In the genomic region with DNA sequence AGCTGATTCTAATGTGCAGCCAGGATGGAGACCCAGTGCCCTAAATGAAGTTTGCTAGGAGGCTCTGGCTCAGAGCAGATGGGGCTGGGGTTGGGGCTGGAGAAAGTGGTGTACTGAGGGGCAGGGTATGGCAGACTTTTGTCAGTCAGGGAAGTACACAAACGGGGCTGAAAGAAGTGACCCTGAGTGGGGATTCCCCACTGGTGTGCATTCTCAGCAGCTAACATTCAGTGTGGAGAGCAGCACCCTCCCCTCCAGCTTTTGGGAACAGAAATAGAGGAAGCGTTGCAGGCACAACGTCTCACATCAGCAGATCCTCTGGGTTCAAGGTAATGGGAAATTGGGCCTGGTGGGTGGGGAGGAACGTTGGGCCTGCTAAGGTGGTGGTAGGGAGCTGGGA, we compare ENCODE assay signal across 18 cellular contexts.
DNase-seq lines count a peak whose midpoint lies in the region; ATAC-seq and TF ChIP-seq lines count a peak whose summit lies in the region.
"Had no signal": no experiment of that assay in that cellular context is flagged by ENCODE, and none has a peak within 500 bp of the region (broad histone marks: within the 10 kb centered on the region; RNA-seq: fewer than 3 reads in every experiment).

No MANE protein-coding gene starts in this region.

- WGBS in ovary, 3 donors: 41 to 61% (median 45%) methylated on average over 4 of the region's 4 CpGs
- whole genome bisulfite sequencing in mammary epithelial cell (ENCODE audit: low coverage, missing lambda C conversion rate): 53% methylated on average over 3 of the region's 4 CpGs

- H3K4me2 ChIP-seq in mammary epithelial cell (ENCODE audit: insufficient read depth, low read depth, low read length): no peak overlapping the region

- H3K4me1 ChIP-seq in ovary (ENCODE audit: insufficient read depth) (no peaks in the 10 kb centered on the region), mammary epithelial cell (ENCODE audit: insufficient read depth, low read length) (no peaks in the 10 kb centered on the region)
- H3K4me1 ChIP-seq: transverse colon had no signal

- no peaks in the 10 kb centered on the region for H4K20me1 ChIP-seq in mammary epithelial cell (ENCODE audit: insufficient read depth, low read length)

- intact Hi-C loops in ovary (cut with DNase I) (no loop called here), mammary epithelial cell (cut with micrococcal nuclease) (no loop called here)

- ATAC-seq in GM19372 (IDR thresholded peaks at IDR 0.05; ENCODE audit: low read depth, unreplicated experiment) (peak; percentile 38), HG02610 (IDR thresholded peaks at IDR 0.05; ENCODE audit: unreplicated experiment) (peak; percentile 47), HG03378 (IDR thresholded peaks at IDR 0.05; ENCODE audit: unreplicated experiment) (peak; percentile 37)
- ATAC-seq: left ventricle myocardium superior had no signal

- TF ChIP-seq POLR2A in ovary (IDR thresholded peaks at IDR 0.05): no peak

- TF ChIP-seq EP300 in ovary (IDR thresholded peaks at IDR 0.05): no peak

- CTCF ChIA-PET in mammary epithelial cell (lab: Charles Lee; ENCODE audit: low non-redundant PET): no interaction called here

- no peak overlapping the region for H3K27ac ChIP-seq in ovary
- H3K27ac ChIP-seq in mammary epithelial cell (ENCODE audit: insufficient read depth, low read depth, low read length): no peak overlapping the region
- H3K27ac ChIP-seq: cardiac muscle cell, transverse colon had no signal

- H3K4me3 ChIP-seq in GM12864 (ENCODE audit: low read depth, low read length): peak overlapping the region; percentile 4; the same call in 1 of the 2 replicates
- no peak overlapping the region for H3K4me3 ChIP-seq in ovary
- H3K4me3 ChIP-seq in mammary epithelial cell (replicated peaks in 1 of 3; ENCODE audit: insufficient read depth in 1 of 3, low read depth in 2 of 3, low read length in 3 of 3): no peak overlapping the region
- H3K4me3 ChIP-seq: cardiac muscle cell, transverse colon had no signal

- H3K27me3 ChIP-seq in ovary (no peaks in the 10 kb centered on the region), mammary epithelial cell (ENCODE audit: insufficient read depth, low read length) (peaks cover 2% of the 10 kb centered on the region)
- H3K27me3 ChIP-seq: cardiac muscle cell, transverse colon had no signal

- in situ Hi-C loops in mammary epithelial cell (cut with MboI; ENCODE audit: low sequenced_read_pairs in 2 of 2): loop anchor here in 1 of 2 donors (25.0 kb wide), 1 partner anchor 787 kb away; no protein-coding TSS in a partner anchor

- no peaks in the 10 kb centered on the region for H3K36me3 ChIP-seq in ovary
- H3K36me3 ChIP-seq in mammary epithelial cell (ENCODE audit: insufficient read depth, low read length): no peaks in the 10 kb centered on the region
- H3K36me3 ChIP-seq: cardiac muscle cell, transverse colon had no signal

- no peaks in the 10 kb centered on the region for H3K79me2 ChIP-seq in mammary epithelial cell (ENCODE audit: insufficient read depth, low read length)

- TF ChIP-seq CTCF in GM12864 (IDR thresholded peaks at IDR 0.05; ENCODE audit: low read depth, low read length, missing control alignments): no peak
- TF ChIP-seq CTCF in ovary (IDR thresholded peaks at IDR 0.05): no peak
- TF ChIP-seq CTCF in mammary epithelial cell (conservative IDR thresholded peaks at IDR 0.05 in 1 of 2, IDR thresholded peaks at IDR 0.05 in 1 of 2; ENCODE audit: extremely low read depth in 1 of 2, insufficient read depth in 1 of 2, low read depth in 1 of 2, low read length in 2 of 2): no peak

- DNase-seq in GM12864 (ENCODE audit: low read depth): no peak
- no peak for DNase-seq in ovary
- DNase-seq in NOMO-1 (lab: John Stamatoyannopoulos, UW; ENCODE audit: unreplicated experiment in 2 of 2): no peak
- no peak for DNase-seq in mammary epithelial cell
- DNase-seq in NCI-H524 (lab: John Stamatoyannopoulos, UW): no peak
- DNase-seq: activated naive CD4-positive, alpha-beta T cell treated with anti-CD3 and anti-CD28 coated beads for 36 hours; Calu3; H9; head of caudate nucleus; left ventricle myocardium superior; NCI-H1092; NCI-H446; small intestine; transverse colon had no signal

- no peaks in the 10 kb centered on the region for H3K9me3 ChIP-seq in ovary
- H3K9me3 ChIP-seq in mammary epithelial cell (replicated peaks; ENCODE audit: insufficient read depth, low read length): no peaks in the 10 kb centered on the region
- H3K9me3 ChIP-seq: transverse colon had no signal

- dilution Hi-C loops in mammary epithelial cell (cut with HindIII; ENCODE audit: low sequenced_read_pairs): no loop called here

- no TSS peak for BruUV-seq in mammary epithelial cell (replicated peaks; lab: Mats Ljungman, UMichigan)

- no peak overlapping the region for H2AFZ ChIP-seq in mammary epithelial cell (ENCODE audit: low read depth, low read length)

- H3K9ac ChIP-seq in mammary epithelial cell (ENCODE audit: insufficient read depth, low read length): no peak overlapping the region
